21 cellular contexts compared by ENCODE assay signal in genomic region chr12:8813963-8814362, GRCh38. TPM values are rescaled to one million over a fixed set of nuclear protein-coding genes. Genes with fewer than 3 reads are reported as not detected.
"Had no signal": no experiment of that assay in that cellular context is flagged by ENCODE, and none has a peak within 500 bp of the region (broad histone marks: within the 10 kb centered on the region; RNA-seq: fewer than 3 reads in every experiment).

No MANE protein-coding gene starts in this region.

- H3K27ac ChIP-seq: esophagus muscularis mucosa, prostate gland, suprapubic skin had no signal

- H3K9me3 ChIP-seq: esophagus muscularis mucosa, prostate gland, suprapubic skin had no signal

- H3K9me3 Mint-ChIP-seq: activated CD4-positive, alpha-beta T cell treated with anti-CD3 and anti-CD28 coated beads, Interleukin-2, amount 10 ng/mL, durations not matched to agents 24 days and 14 days; activated naive CD4-positive, alpha-beta T cell treated with anti-CD3 and anti-CD28 coated beads, Interleukin-2, amount 10 ng/mL, durations not matched to agents 7 days and 5 days; immature natural killer cell; nephron had no signal

- H3K27me3 ChIP-seq: esophagus muscularis mucosa, suprapubic skin had no signal

- H3K4me3 ChIP-seq: esophagus muscularis mucosa, prostate gland, suprapubic skin had no signal

- H3K4me3 Mint-ChIP-seq: activated CD4-positive, alpha-beta T cell treated with anti-CD3 and anti-CD28 coated beads, Interleukin-2, amount 10 ng/mL, durations not matched to agents 24 days and 14 days; activated naive CD4-positive, alpha-beta T cell treated with anti-CD3 and anti-CD28 coated beads, Interleukin-2, amount 10 ng/mL, durations not matched to agents 7 days and 5 days; immature natural killer cell; nephron had no signal

- H3K36me3 Mint-ChIP-seq: activated naive CD4-positive, alpha-beta T cell treated with anti-CD3 and anti-CD28 coated beads, Interleukin-2, amount 10 ng/mL, durations not matched to agents 7 days and 5 days; immature natural killer cell had no signal

- ATAC-seq: right cardiac atrium; stimulated activated naive CD8-positive, alpha-beta T cell treated with anti-CD3 and anti-CD28 coated beads, Interleukin-15, Interleukin-2, amounts not matched to agents 100 U/mL and 50 U/mL, for 24 hours had no signal

- H3K4me1 Mint-ChIP-seq: activated CD4-positive, alpha-beta T cell treated with anti-CD3 and anti-CD28 coated beads, Interleukin-2, amount 10 ng/mL, durations not matched to agents 24 days and 14 days; activated naive CD4-positive, alpha-beta T cell treated with anti-CD3 and anti-CD28 coated beads, Interleukin-2, amount 10 ng/mL, durations not matched to agents 7 days and 5 days; immature natural killer cell had no signal

- H3K4me1 ChIP-seq: prostate gland had no signal

- H3K27me3 Mint-ChIP-seq: activated CD4-positive, alpha-beta T cell treated with anti-CD3 and anti-CD28 coated beads, Interleukin-2, amount 10 ng/mL, durations not matched to agents 24 days and 14 days; activated naive CD4-positive, alpha-beta T cell treated with anti-CD3 and anti-CD28 coated beads, Interleukin-2, amount 10 ng/mL, durations not matched to agents 7 days and 5 days had no signal

- DNase-seq: activated CD4-positive, alpha-beta T cell treated with anti-CD3 and anti-CD28 coated beads, Interleukin-2, amount 10 ng/mL, durations not matched to agents 24 days and 14 days; activated CD8-positive, alpha-beta memory T cell treated with anti-CD3 and anti-CD28 coated beads, Interleukin-2, amount 50 U/mL, for 48 hours; activated naive CD4-positive, alpha-beta T cell treated with anti-CD3 and anti-CD28 coated beads, Interleukin-2, amount 10 ng/mL, durations not matched to agents 7 days and 5 days; hippocampal formation; immature natural killer cell; right cardiac atrium; small intestine; stimulated activated CD4-positive, alpha-beta T cell treated with anti-CD3 and anti-CD28 coated beads, Interleukin-4, amount 100 ng/mL, for 4 hours; stimulated activated CD8-positive, alpha-beta memory T cell treated with anti-CD3 and anti-CD28 coated beads, Interleukin-4, amount 100 ng/mL, for 48 hours; stimulated activated naive CD8-positive, alpha-beta T cell treated with anti-CD3 and anti-CD28 coated beads, Interleukin-15, Interleukin-2, amounts not matched to agents 100 U/mL and 50 U/mL, for 24 hours; T-helper 2 cell; trophoblast cell had no signal

- H3K36me3 ChIP-seq: esophagus muscularis mucosa, prostate gland, suprapubic skin had no signal

- H3K27ac Mint-ChIP-seq: activated CD4-positive, alpha-beta T cell treated with anti-CD3 and anti-CD28 coated beads, Interleukin-2, amount 10 ng/mL, durations not matched to agents 24 days and 14 days; activated naive CD4-positive, alpha-beta T cell treated with anti-CD3 and anti-CD28 coated beads, Interleukin-2, amount 10 ng/mL, durations not matched to agents 7 days and 5 days; immature natural killer cell; nephron had no signal

RNA-seq across cellular contexts. Expression of gene A2ML1, which starts 8.5 kb away (rescaled TPM):
- total RNA-seq: activated CD4-positive, alpha-beta T cell treated with anti-CD3 and anti-CD28 coated beads, Interleukin-2, amount 10 ng/mL, durations not matched to agents 24 days and 14 days; astrocyte; chondrocyte; dermis microvascular lymphatic vessel endothelial cell; fibroblast of villous mesenchyme; glomerular endothelial cell had no signal
- polyA plus RNA-seq: immature natural killer cell had no signal
